8 cellular contexts compared by ENCODE assay signal in genomic region chr2:111897924-111898702, GRCh38. TPM values are rescaled to one million over a fixed set of nuclear protein-coding genes. Genes with fewer than 3 reads are reported as not detected.
DNase-seq lines count a peak whose midpoint lies in the region; ATAC-seq and TF ChIP-seq lines count a peak whose summit lies in the region.

Gene MERTK, plus strand, starts transcription at chr2:111898607. Its CDS starts 129 bp downstream, at chr2:111898736.

- H3K36me3 Mint-ChIP-seq in activated T-helper 1 cell treated with anti-CD3 and anti-CD28 coated beads, Interleukin-12 subunit alpha, Interleukin-12 subunit beta, Interleukin-2, Interleukin-4 antibody, amounts not matched to agents 30 ng/mL and 10 ng/mL and 1 ng/mL, durations not matched to agents 14 hours and 24 hours and 36 hours (ENCODE audit: low read depth) = no peaks in the 10 kb centered on the region
- no peaks in the 10 kb centered on the region for H3K36me3 Mint-ChIP-seq in naive thymus-derived CD4-positive, alpha-beta T cell

- H3K4me3 ChIP-seq in HL-60 (replicated peaks; ENCODE audit: insufficient read depth, low read length) (peak within 1 kb of the TSS; percentile 59), PC-3 (ENCODE audit: low read length) (peak within 1 kb of the TSS; percentile 81), fibroblast of mammary gland (ENCODE audit: control insufficient read depth, low read depth, low read length) (peak within 1 kb of the TSS; percentile 56), suprapubic skin (peak within 1 kb of the TSS; percentile 67)
- peak within 1 kb of the TSS; percentile 65 for H3K4me3 ChIP-seq in naive thymus-derived CD4-positive, alpha-beta T cell (ENCODE audit: low read length)

- H3K27ac ChIP-seq in HL-60 (replicated peaks) = no peak within 1 kb of the TSS
- no peak within 1 kb of the TSS for H3K27ac ChIP-seq in PC-3 (ENCODE audit: low read length)
- no peak within 1 kb of the TSS for H3K27ac ChIP-seq in naive thymus-derived CD4-positive, alpha-beta T cell (ENCODE audit: low read depth, low read length)
- H3K27ac ChIP-seq in suprapubic skin = peak within 1 kb of the TSS; percentile 77

- peak in 1 of 2 donors; percentile 73 for TF ChIP-seq POLR2A in suprapubic skin (IDR thresholded peaks at IDR 0.05)

- peak within 1 kb of the TSS; percentile 94 for H3K4me2 ChIP-seq in PC-3 (ENCODE audit: low read length)

- no peak for TF ChIP-seq EP300 in suprapubic skin (IDR thresholded peaks at IDR 0.05)

- TF ChIP-seq CTCF in HL-60 (IDR thresholded peaks at IDR 0.05; ENCODE audit: insufficient read depth, low read length) (no peak), PC-3 (conservative IDR thresholded peaks at IDR 0.05; ENCODE audit: low read depth, low read length) (peak; percentile 74), fibroblast of mammary gland (conservative IDR thresholded peaks at IDR 0.05; ENCODE audit: control insufficient read depth, insufficient read depth, low read depth, low read length) (no peak), suprapubic skin (IDR thresholded peaks at IDR 0.05) (peak; percentile 2 to 67)

- no peaks in the 10 kb centered on the region for H3K36me3 ChIP-seq in PC-3 (ENCODE audit: low read depth, low read length)
- no peaks in the 10 kb centered on the region for H3K36me3 ChIP-seq in naive thymus-derived CD4-positive, alpha-beta T cell (ENCODE audit: control insufficient read depth in 2 of 3, insufficient read depth in 3 of 3, low read length in 3 of 3)
- H3K36me3 ChIP-seq in suprapubic skin = no peaks in the 10 kb centered on the region

- ATAC-seq in PC-3 = peak; percentile 82
- ATAC-seq in naive thymus-derived CD4-positive, alpha-beta T cell = peak; percentile 86

- H3K27me3 ChIP-seq in HL-60 (ENCODE audit: insufficient read depth, poor library complexity, severe bottlenecking) (peaks cover 23% of the 10 kb centered on the region), PC-3 (ENCODE audit: low read length) (peaks cover 5% of the 10 kb centered on the region; the same call in 1 of the 2 replicates), suprapubic skin (peaks cover 4% of the 10 kb centered on the region)
- no peaks in the 10 kb centered on the region for H3K27me3 ChIP-seq in naive thymus-derived CD4-positive, alpha-beta T cell (ENCODE audit: control insufficient read depth in 2 of 2, insufficient read depth in 2 of 2, low read length in 2 of 2)

- H3K9me3 ChIP-seq in PC-3 (ENCODE audit: low read length) (no peaks in the 10 kb centered on the region), suprapubic skin (no peaks in the 10 kb centered on the region)
- H3K9me3 ChIP-seq in naive thymus-derived CD4-positive, alpha-beta T cell (ENCODE audit: control insufficient read depth in 2 of 3, low read length in 3 of 3) = no peaks in the 10 kb centered on the region

- peaks cover 17% of the 10 kb centered on the region for H3K4me1 Mint-ChIP-seq in activated T-helper 1 cell treated with anti-CD3 and anti-CD28 coated beads, Interleukin-12 subunit alpha, Interleukin-12 subunit beta, Interleukin-2, Interleukin-4 antibody, amounts not matched to agents 30 ng/mL and 10 ng/mL and 1 ng/mL, durations not matched to agents 14 hours and 24 hours and 36 hours (ENCODE audit: low read depth)
- H3K4me1 Mint-ChIP-seq in naive thymus-derived CD4-positive, alpha-beta T cell = peaks cover 4 to 21% (median 13%) of the 10 kb centered on the region in 7 donors

- peaks cover 41% of the 10 kb centered on the region for H3K27me3 Mint-ChIP-seq in activated T-helper 1 cell treated with anti-CD3 and anti-CD28 coated beads, Interleukin-12 subunit alpha, Interleukin-12 subunit beta, Interleukin-2, Interleukin-4 antibody, amounts not matched to agents 30 ng/mL and 10 ng/mL and 1 ng/mL, durations not matched to agents 14 hours and 24 hours and 36 hours (ENCODE audit: insufficient read depth)
- H3K27me3 Mint-ChIP-seq in naive thymus-derived CD4-positive, alpha-beta T cell = peaks cover 0 to 56% (median 26%) of the 10 kb centered on the region in 5 donors

- intact Hi-C loops in PC-3 (cut with micrococcal nuclease) = loop anchor here (1.0 to 5.0 kb wide), 2 partner anchors 129 to 151 kb away; no protein-coding TSS in a partner anchor
- intact Hi-C loops in activated T-helper 1 cell treated with anti-CD3 and anti-CD28 coated beads, Interleukin-12 subunit alpha, Interleukin-12 subunit beta, Interleukin-2, Interleukin-4 antibody, amounts not matched to agents 30 ng/mL and 10 ng/mL and 1 ng/mL, durations not matched to agents 14 hours and 24 hours and 36 hours (cut with micrococcal nuclease) = loop anchor here (1.0 kb wide), 2 partner anchors 14 to 150 kb away; partner anchors contain the start of gene ANAPC1
- intact Hi-C loops in naive thymus-derived CD4-positive, alpha-beta T cell (cut with micrococcal nuclease) = loop anchor here (1.0 to 2.0 kb wide), 2 partner anchors 13 to 14 kb away; partner anchors contain the start of gene ANAPC1 (in 2 of the 2)

- WGBS in suprapubic skin = 1% methylated on average over 37 of the region's 71 CpGs

- H3K27ac Mint-ChIP-seq in activated T-helper 1 cell treated with anti-CD3 and anti-CD28 coated beads, Interleukin-12 subunit alpha, Interleukin-12 subunit beta, Interleukin-2, Interleukin-4 antibody, amounts not matched to agents 30 ng/mL and 10 ng/mL and 1 ng/mL, durations not matched to agents 14 hours and 24 hours and 36 hours = no peak within 1 kb of the TSS
- peak within 1 kb of the TSS in 4 of 9 donors; percentile 28 to 75 (median 48) for H3K27ac Mint-ChIP-seq in naive thymus-derived CD4-positive, alpha-beta T cell

- H3K9me3 Mint-ChIP-seq in activated T-helper 1 cell treated with anti-CD3 and anti-CD28 coated beads, Interleukin-12 subunit alpha, Interleukin-12 subunit beta, Interleukin-2, Interleukin-4 antibody, amounts not matched to agents 30 ng/mL and 10 ng/mL and 1 ng/mL, durations not matched to agents 14 hours and 24 hours and 36 hours = no peaks in the 10 kb centered on the region
- H3K9me3 Mint-ChIP-seq in naive thymus-derived CD4-positive, alpha-beta T cell = no peaks in the 10 kb centered on the region

- POLR2A ChIA-PET in PC-3 (lab: Charles Lee; ENCODE audit: unreplicated experiment) = interaction anchor here (0.6 kb wide), 2 partner anchors 10 to 121 kb away, joined by 6 to 16 read pairs; no protein-coding TSS in a partner anchor
- POLR2A ChIA-PET in naive thymus-derived CD4-positive, alpha-beta T cell (lab: Charles Lee) = no interaction called here

- BruUV-seq in PC-3 (replicated peaks; lab: Mats Ljungman, UMichigan) = no TSS peak

- H2AFZ ChIP-seq in PC-3 (ENCODE audit: low read length) = peak within 1 kb of the TSS; percentile 97

- H3K79me2 ChIP-seq in PC-3 (ENCODE audit: low read length) = no peaks in the 10 kb centered on the region

- no peaks in the 10 kb centered on the region for H3K9me2 ChIP-seq in PC-3 (replicated peaks; ENCODE audit: low read length)

- CTCF ChIA-PET in PC-3 (lab: Charles Lee) = interaction anchor here (0.5 to 1.0 kb wide), 8 partner anchors 11 to 157 kb away, joined by 3 to 10 read pairs (median 4); partner anchors contain the start of gene TMEM87B
- CTCF ChIA-PET in naive thymus-derived CD4-positive, alpha-beta T cell (lab: Charles Lee) = interaction anchor here (1.0 kb wide), 1 partner anchor 153 kb away, joined by 3 read pairs; no protein-coding TSS in a partner anchor

- H3K4me1 ChIP-seq in PC-3 (ENCODE audit: insufficient read depth, low read length) (peaks cover 12% of the 10 kb centered on the region), suprapubic skin (peaks cover 45% of the 10 kb centered on the region)
- H3K4me1 ChIP-seq in naive thymus-derived CD4-positive, alpha-beta T cell (ENCODE audit: control insufficient read depth in 2 of 2, insufficient read depth in 2 of 2, low read length in 2 of 2) = peaks cover 0 to 6% of the 10 kb centered on the region in 2 donors

- H3K9ac ChIP-seq in PC-3 (ENCODE audit: low read length) = peak within 1 kb of the TSS; percentile 41; the same call in 1 of the 2 replicates

- H3F3A ChIP-seq in PC-3 (ENCODE audit: low read length, unreplicated experiment) = no peaks in the 10 kb centered on the region

- H4K20me1 ChIP-seq in PC-3 (ENCODE audit: low read length) = no peaks in the 10 kb centered on the region

- DNase-seq in NCI-H2081 (lab: John Stamatoyannopoulos, UW) = peak; percentile 74 to 76
- no peak for DNase-seq in NCI-H2081 treated with DMSO at 0.1 percent for 48 hours (lab: John Stamatoyannopoulos, UW)
- peak in 1 of 2 experiments; percentile 32 for DNase-seq in HL-60 (ENCODE audit: low read depth in 1 of 2, low spot score in 1 of 2)
- DNase-seq in PC-3 = peak; percentile 73
- peak; percentile 27 for DNase-seq in activated T-helper 1 cell treated with anti-CD3 and anti-CD28 coated beads, Interleukin-12 subunit alpha, Interleukin-12 subunit beta, Interleukin-2, Interleukin-4 antibody, amounts not matched to agents 30 ng/mL and 10 ng/mL and 1 ng/mL, durations not matched to agents 14 hours and 24 hours and 36 hours (ENCODE audit: low spot score)
- DNase-seq in fibroblast of mammary gland (ENCODE audit: low read depth) = peak; percentile 28
- peak; percentile 26 to 70 (median 50) for DNase-seq in naive thymus-derived CD4-positive, alpha-beta T cell
- peak; percentile 88 to 92 for DNase-seq in suprapubic skin (ENCODE audit: low spot score in 2 of 2)

- peak within 1 kb of the TSS; percentile 80 for H3K4me3 Mint-ChIP-seq in activated T-helper 1 cell treated with anti-CD3 and anti-CD28 coated beads, Interleukin-12 subunit alpha, Interleukin-12 subunit beta, Interleukin-2, Interleukin-4 antibody, amounts not matched to agents 30 ng/mL and 10 ng/mL and 1 ng/mL, durations not matched to agents 14 hours and 24 hours and 36 hours
- H3K4me3 Mint-ChIP-seq in naive thymus-derived CD4-positive, alpha-beta T cell = peak within 1 kb of the TSS; percentile 68 to 88 (median 82)

RNA-seq across cellular contexts. Expression of gene MERTK, which starts in this region (rescaled TPM):
- 2.5 and 3.9 TPM in 2 replicates for total RNA-seq in PC-3 (2014; rRNA removed)
- 1.3 and 1.9 TPM in 2 replicates for total RNA-seq in activated T-helper 1 cell treated with anti-CD3 and anti-CD28 coated beads, Interleukin-12 subunit alpha, Interleukin-12 subunit beta, Interleukin-2, Interleukin-4 antibody, amounts not matched to agents 30 ng/mL and 10 ng/mL and 1 ng/mL, durations not matched to agents 14 hours and 24 hours and 36 hours
- total RNA-seq in naive thymus-derived CD4-positive, alpha-beta T cell = 1 to 10 TPM in 3 of 5 experiments, under 1 TPM in 2; 0.22 to 2.6 (median 1.2) TPM
- not detected for polyA plus RNA-seq in naive thymus-derived CD4-positive, alpha-beta T cell
- total RNA-seq in suprapubic skin = 1 to 10 TPM; 5.5 to 6.7 (median 5.7) TPM

Comparison
In these comparisons a context has a peak if more than half of its experiments do, and no peak if none do; other contexts are left out.
1. CTCF ChIP-seq: peak in PC-3 (single experiment) and suprapubic skin (2 of 2); none in HL-60 (single experiment) and fibroblast of mammary gland (single experiment).
2. Peak in every context shown above with its lines, with median percentiles within 50 percentile points of each other: H3K4me3 ChIP-seq.